Comparison of ENCODE assay signal across 8 cellular contexts in genomic region chr17:17693955-17694228, GRCh38. TPM values are rescaled to one million over a fixed set of nuclear protein-coding genes. Genes with fewer than 3 reads are reported as not detected.
DNase-seq lines count a peak whose midpoint lies in the region; ATAC-seq and TF ChIP-seq lines count a peak whose summit lies in the region.

No MANE protein-coding gene starts in this region.

- TF ChIP-seq POLR2A in vagina (IDR thresholded peaks at IDR 0.05): no peak

- ATAC-seq in left ventricle myocardium superior (no peak), lung (ENCODE audit: insufficient read depth, low FRiP score) (no peak), HG02884 (IDR thresholded peaks at IDR 0.05; ENCODE audit: unreplicated experiment) (no peak), HG03095 (IDR thresholded peaks at IDR 0.05; ENCODE audit: unreplicated experiment) (no peak)

- H3K4me1 ChIP-seq in left ventricle myocardium inferior: peaks cover 86% of the 10 kb centered on the region
- H3K4me1 ChIP-seq in adipocyte (ENCODE audit: control insufficient read depth, insufficient read depth, low read length): peaks cover 59% of the 10 kb centered on the region
- peaks cover 20 to 43% of the 10 kb centered on the region in 2 donors for H3K4me1 ChIP-seq in lung (ENCODE audit: control insufficient read depth in 2 of 2, insufficient read depth in 2 of 2, low read length in 2 of 2)
- H3K4me1 ChIP-seq in vagina: peaks cover 88% of the 10 kb centered on the region

- DNase-seq in left ventricle myocardium inferior: no peak
- no peak for DNase-seq in left ventricle myocardium superior
- DNase-seq in adipocyte (ENCODE audit: low read depth): no peak
- no peak for DNase-seq in lung (ENCODE audit: low spot score)
- no peak for DNase-seq in vagina (ENCODE audit: extremely low spot score in 2 of 2)
- no peak for DNase-seq in GOT3 (lab: John Stamatoyannopoulos, UW)

- H3K27me3 ChIP-seq in left ventricle myocardium inferior (ENCODE audit: low read depth): no peaks in the 10 kb centered on the region
- no peaks in the 10 kb centered on the region for H3K27me3 ChIP-seq in adipocyte (replicated peaks; ENCODE audit: control insufficient read depth, insufficient read depth, low read length)
- H3K27me3 ChIP-seq in lung (ENCODE audit: control insufficient read depth, insufficient read depth): no peaks in the 10 kb centered on the region
- H3K27me3 ChIP-seq in vagina: no peaks in the 10 kb centered on the region

- H3K4me3 ChIP-seq in left ventricle myocardium inferior (peak overlapping the region; percentile 73), adipocyte (ENCODE audit: low read length) (peak overlapping the region; percentile 87), lung (no peak overlapping the region), vagina (peak overlapping the region; percentile 67)

- intact Hi-C loops in left ventricle myocardium inferior (cut with micrococcal nuclease) (loop anchor here (10.0 kb wide), 1 partner anchor 91 kb away; no protein-coding TSS in a partner anchor), left ventricle myocardium superior (cut with micrococcal nuclease) (loop anchor here (10.0 kb wide), 1 partner anchor 91 kb away; no protein-coding TSS in a partner anchor), vagina (cut with DNase I) (no loop called here)

- H3K36me3 ChIP-seq in left ventricle myocardium inferior (no peaks in the 10 kb centered on the region), adipocyte (ENCODE audit: control insufficient read depth, insufficient read depth, low read length, severe bottlenecking) (no peaks in the 10 kb centered on the region), lung (ENCODE audit: control insufficient read depth in 2 of 2, insufficient read depth in 2 of 2, low read length in 2 of 2) (no peaks in the 10 kb centered on the region), vagina (no peaks in the 10 kb centered on the region)

- H3K27ac ChIP-seq in left ventricle myocardium inferior (replicated peaks) (peak overlapping the region; percentile 96), lung (ENCODE audit: low read depth in 1 of 2, low read length in 1 of 2) (peak overlapping the region; percentile 98 to 99), vagina (peak overlapping the region; percentile 97)

- no peak for TF ChIP-seq CTCF in left ventricle myocardium inferior (IDR thresholded peaks at IDR 0.05; ENCODE audit: borderline replicate concordance)
- no peak for TF ChIP-seq CTCF in lung (IDR thresholded peaks at IDR 0.05; ENCODE audit: control extremely low read depth, extremely low read depth)
- no peak for TF ChIP-seq CTCF in vagina (IDR thresholded peaks at IDR 0.05)

- WGBS in lung, 2 donors: 9 to 12% methylated on average over 8 of the region's 8 CpGs

- no peaks in the 10 kb centered on the region for H3K9me3 ChIP-seq in left ventricle myocardium inferior (replicated peaks)
- H3K9me3 ChIP-seq in adipocyte (ENCODE audit: control insufficient read depth, low read length): no peaks in the 10 kb centered on the region
- peaks cover 0 to 2% of the 10 kb centered on the region in 2 donors for H3K9me3 ChIP-seq in lung (ENCODE audit: control insufficient read depth in 2 of 2, insufficient read depth in 1 of 2, low read length in 1 of 2)
- H3K9me3 ChIP-seq in vagina: no peaks in the 10 kb centered on the region

- peak overlapping the region; percentile 95 for H3K9ac ChIP-seq in adipocyte (ENCODE audit: low read length)

RNA-seq across cellular contexts. Expression of gene RAI1, which starts 12.6 kb away (rescaled TPM):
- total RNA-seq in left ventricle myocardium inferior (22.5 TPM), left ventricle myocardium superior (30.1 TPM), lung (10 to 100 TPM; 41.6 to 44.4 TPM), vagina (29.2 TPM)
- polyA plus RNA-seq in lung: 10 to 100 TPM; 14.5 to 15.1 TPM
